ENCODE assay signal across 8 cellular contexts in genomic region chr1:63524166-63524565, GRCh38. TPM values are rescaled to one million over a fixed set of nuclear protein-coding genes. Genes with fewer than 3 reads are reported as not detected.
DNase-seq lines count a peak whose midpoint lies in the region; ATAC-seq, FAIRE-seq and TF ChIP-seq lines count a peak whose summit lies in the region.

No MANE protein-coding gene starts in this region.

- in situ Hi-C loops in astrocyte of the cerebellum (cut with HindIII; ENCODE audit: low sequenced_read_pairs) = no loop called here

- H3K4me1 ChIP-seq in lower lobe of right lung = peaks cover 19% of the 10 kb centered on the region
- peaks cover 0 to 2% of the 10 kb centered on the region in 2 donors for H3K4me1 ChIP-seq in small intestine (ENCODE audit: control insufficient read depth in 2 of 2, insufficient read depth in 1 of 2, low read depth in 1 of 2, low read length in 1 of 2)
- no peaks in the 10 kb centered on the region for H3K4me1 ChIP-seq in mucosa of descending colon (ENCODE audit: low read depth)

- ATAC-seq in lower lobe of right lung = no peak
- no peak for ATAC-seq in HG02970 (IDR thresholded peaks at IDR 0.05; ENCODE audit: low FRiP score, unreplicated experiment)
- no peak for ATAC-seq in GM19467 (IDR thresholded peaks at IDR 0.05; ENCODE audit: unreplicated experiment)
- ATAC-seq in mucosa of descending colon = no peak

- WGBS in small intestine, 3 donors = 9 to 35% (median 29%) methylated on average over 4 of the region's 4 CpGs

- intact Hi-C loops in lower lobe of right lung (cut with DNase I) = no loop called here
- intact Hi-C loops in mucosa of descending colon (cut with DNase I, micrococcal nuclease) = no loop called here

- TF ChIP-seq CTCF in 22Rv1 (IDR thresholded peaks at IDR 0.05) (no peak), astrocyte of the cerebellum (IDR thresholded peaks at IDR 0.05; ENCODE audit: low read depth, low read length, missing control alignments) (no peak), lower lobe of right lung (IDR thresholded peaks at IDR 0.05) (no peak), mucosa of descending colon (IDR thresholded peaks at IDR 0.05) (no peak)

- peak overlapping the region; percentile 89 for H3K27ac ChIP-seq in 22Rv1
- peak overlapping the region; percentile 95 for H3K27ac ChIP-seq in lower lobe of right lung
- peak overlapping the region in 1 of 2 donors; percentile 97 for H3K27ac ChIP-seq in small intestine (ENCODE audit: low read depth in 1 of 2, low read length in 1 of 2)

- H3K4me3 ChIP-seq in astrocyte of the cerebellum (ENCODE audit: low read depth, low read length) = peak overlapping the region; percentile 75
- H3K4me3 ChIP-seq in lower lobe of right lung = peak overlapping the region; percentile 73
- peak overlapping the region in 1 of 2 donors; percentile 69 for H3K4me3 ChIP-seq in small intestine (ENCODE audit: low read depth in 1 of 2, low read length in 2 of 2)
- no peak overlapping the region for H3K4me3 ChIP-seq in mucosa of descending colon

- H3K36me3 ChIP-seq in lower lobe of right lung = peaks cover 11% of the 10 kb centered on the region
- H3K36me3 ChIP-seq in small intestine (ENCODE audit: control insufficient read depth in 2 of 2, insufficient read depth in 2 of 2, low read length in 2 of 2) = no peaks in the 10 kb centered on the region
- no peaks in the 10 kb centered on the region for H3K36me3 ChIP-seq in mucosa of descending colon (ENCODE audit: low read depth)

- DNase-seq in HT-29 (ENCODE audit: low spot score) (peak; percentile 28), astrocyte of the cerebellum (ENCODE audit: low read depth) (no peak), lower lobe of right lung (no peak), small intestine (no peak), mucosa of descending colon (no peak)

- no peaks in the 10 kb centered on the region for H3K9me3 ChIP-seq in lower lobe of right lung
- H3K9me3 ChIP-seq in small intestine (ENCODE audit: control insufficient read depth, low read depth) = no peaks in the 10 kb centered on the region
- H3K9me3 ChIP-seq in mucosa of descending colon = no peaks in the 10 kb centered on the region

- no peaks in the 10 kb centered on the region for H3K27me3 ChIP-seq in lower lobe of right lung (ENCODE audit: low read depth)
- H3K27me3 ChIP-seq in small intestine (ENCODE audit: control insufficient read depth in 2 of 2, insufficient read depth in 2 of 2, low read length in 2 of 2) = no peaks in the 10 kb centered on the region

- FAIRE-seq in small intestine (lab: Jason Lieb, UNC) = no peak

RNA-seq across cellular contexts. Expression of gene EFCAB7, which starts 0.8 kb away (rescaled TPM):
- 1.2 and 1.4 TPM in 2 replicates for total RNA-seq in HT-29 (2014; rRNA removed; shearing (Covaris generic))
- total RNA-seq in lower lobe of right lung = 6.9 TPM
- polyA plus RNA-seq in small intestine = 1 to 10 TPM; 1.1 to 2.7 (median 1.6) TPM
- 1 to 10 TPM; 3.9 to 5.2 (median 4.9) TPM for total RNA-seq in mucosa of descending colon

RNA-seq across cellular contexts. Expression of gene ITGB3BP, which starts 1.1 kb away (rescaled TPM):
- total RNA-seq in HT-29 (2014; rRNA removed; shearing (Covaris generic)) = 14.1 and 16.9 TPM in 2 replicates
- 18.5 TPM for total RNA-seq in lower lobe of right lung
- 10 to 100 TPM; 10.5 to 21.0 (median 13.0) TPM for polyA plus RNA-seq in small intestine
- 10 to 100 TPM; 11.8 to 16.8 (median 12.9) TPM for total RNA-seq in mucosa of descending colon
